1 cellular context compared by ENCODE assay signal in genomic region chr12:120713861-120714482, GRCh38.
A peak's percentile ranks its signal among the peaks of the same experiment; 100 is the strongest.
TF ChIP-seq lines count a peak whose summit lies in the region.

No MANE protein-coding gene starts in this region.

TF ChIP-seq in HepG2, 621 proteins besides CTCF, POLR2A, EP300 and RAD21 (continued from another document):
- TF ChIP-seq BCLAF1 (IDR thresholded peaks at IDR 0.05) (no peak), BCL6 (CRISPR knock-in tag; IDR thresholded peaks at IDR 0.05) (no peak), CBFB (CRISPR knock-in tag; IDR thresholded peaks at IDR 0.05) (no peak), BCL3 (CRISPR knock-in tag; IDR thresholded peaks at IDR 0.05) (no peak), STAG1 (CRISPR knock-in tag; IDR thresholded peaks at IDR 0.05) (peak; percentile 82), GLI4 (CRISPR knock-in tag; IDR thresholded peaks at IDR 0.05; ENCODE audit: borderline replicate concordance) (no peak), TEAD3 (CRISPR knock-in tag; optimal IDR thresholded peaks at IDR 0.05; ENCODE audit: borderline replicate concordance) (peak; percentile 56), KLF11 (CRISPR knock-in tag; IDR thresholded peaks at IDR 0.05) (0 out of 2 replicates have a peak, but pooled peaks have one; percentile 33), MBD4 (IDR thresholded peaks at IDR 0.05; ENCODE audit: borderline replicate concordance, low read length) (no peak), MIER3 (CRISPR knock-in tag; IDR thresholded peaks at IDR 0.05; ENCODE audit: borderline replicate concordance) (no peak), ZNF530 (CRISPR knock-in tag; IDR thresholded peaks at IDR 0.05; ENCODE audit: low read depth) (no peak), ZNF407 (CRISPR knock-in tag; IDR thresholded peaks at IDR 0.05; ENCODE audit: not compliant biosample characterization) (no peak), MIXL1 (CRISPR knock-in tag; IDR thresholded peaks at IDR 0.05) (0 out of 2 replicates have a peak, but pooled peaks have one; percentile 20), ZNF720 (CRISPR knock-in tag; IDR thresholded peaks at IDR 0.05) (no peak), ZBTB42 (CRISPR knock-in tag; IDR thresholded peaks at IDR 0.05) (no peak), ZNF552 (CRISPR knock-in tag; IDR thresholded peaks at IDR 0.05; ENCODE audit: borderline replicate concordance) (no peak), IRF2 (CRISPR knock-in tag; IDR thresholded peaks at IDR 0.05) (0 out of 2 replicates have a peak, but pooled peaks have one; percentile 26), PHF8 (CRISPR knock-in tag; IDR thresholded peaks at IDR 0.05) (no peak), GFI1 (CRISPR knock-in tag; IDR thresholded peaks at IDR 0.05; ENCODE audit: borderline replicate concordance) (no peak), GATAD2A (CRISPR knock-in tag; IDR thresholded peaks at IDR 0.05) (0 out of 2 replicates have a peak, but pooled peaks have one; percentile 23), FOSL2 (CRISPR knock-in tag; IDR thresholded peaks at IDR 0.05) (peak; percentile 26; the same call in 1 of the 2 replicates), ZNF274 (CRISPR knock-in tag; IDR thresholded peaks at IDR 0.05) (no peak), PHF21A (CRISPR knock-in tag; IDR thresholded peaks at IDR 0.05) (no peak), ZKSCAN8 (CRISPR knock-in tag; IDR thresholded peaks at IDR 0.05; ENCODE audit: borderline replicate concordance) (0 out of 2 replicates have a peak, but pooled peaks have one; percentile 21), RXRB (CRISPR knock-in tag; IDR thresholded peaks at IDR 0.05; ENCODE audit: borderline replicate concordance) (no peak), MNT (IDR thresholded peaks at IDR 0.05) (no peak), ZBTB38 (CRISPR knock-in tag; IDR thresholded peaks at IDR 0.05) (no peak), RCOR2 (CRISPR knock-in tag; IDR thresholded peaks at IDR 0.05) (no peak), KAT2B (IDR thresholded peaks at IDR 0.05; ENCODE audit: borderline replicate concordance, low read depth, low read length) (no peak), TEAD2 (CRISPR knock-in tag; IDR thresholded peaks at IDR 0.05) (no peak), ZNF704 (CRISPR knock-in tag; IDR thresholded peaks at IDR 0.05; ENCODE audit: borderline replicate concordance) (no peak)
- TF ChIP-seq, protein P1, sequence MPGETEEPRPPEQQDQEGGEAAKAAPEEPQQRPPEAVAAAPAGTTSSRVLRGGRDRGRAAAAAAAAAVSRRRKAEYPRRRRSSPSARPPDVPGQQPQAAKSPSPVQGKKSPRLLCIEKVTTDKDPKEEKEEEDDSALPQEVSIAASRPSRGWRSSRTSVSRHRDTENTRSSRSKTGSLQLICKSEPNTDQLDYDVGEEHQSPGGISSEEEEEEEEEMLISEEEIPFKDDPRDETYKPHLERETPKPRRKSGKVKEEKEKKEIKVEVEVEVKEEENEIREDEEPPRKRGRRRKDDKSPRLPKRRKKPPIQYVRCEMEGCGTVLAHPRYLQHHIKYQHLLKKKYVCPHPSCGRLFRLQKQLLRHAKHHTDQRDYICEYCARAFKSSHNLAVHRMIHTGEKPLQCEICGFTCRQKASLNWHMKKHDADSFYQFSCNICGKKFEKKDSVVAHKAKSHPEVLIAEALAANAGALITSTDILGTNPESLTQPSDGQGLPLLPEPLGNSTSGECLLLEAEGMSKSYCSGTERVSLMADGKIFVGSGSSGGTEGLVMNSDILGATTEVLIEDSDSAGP (CRISPR knock-in tag; IDR thresholded peaks at IDR 0.05; ENCODE audit: borderline replicate concordance): no peak
- TF ChIP-seq, protein P2, sequence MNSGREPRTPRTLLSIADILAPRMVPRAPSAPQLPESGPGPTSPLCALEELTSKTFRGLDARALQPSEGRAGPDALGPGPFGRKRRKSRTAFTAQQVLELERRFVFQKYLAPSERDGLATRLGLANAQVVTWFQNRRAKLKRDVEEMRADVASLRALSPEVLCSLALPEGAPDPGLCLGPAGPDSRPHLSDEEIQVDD (CRISPR knock-in tag; IDR thresholded peaks at IDR 0.05; ENCODE audit: borderline replicate concordance): no peak
